8 cellular contexts compared by ENCODE assay signal in genomic region chr1:150549496-150550221, GRCh38. TPM values are rescaled to one million over a fixed set of nuclear protein-coding genes. Genes with fewer than 3 reads are reported as not detected.
DNase-seq lines count a peak whose midpoint lies in the region; ATAC-seq and TF ChIP-seq lines count a peak whose summit lies in the region.

No MANE protein-coding gene starts in this region.

- H3K9me3 ChIP-seq in CD8-positive, alpha-beta memory T cell (ENCODE audit: low read length), result no peaks in the 10 kb centered on the region
- H3K9me3 ChIP-seq in T-helper 17 cell (ENCODE audit: control insufficient read depth, low read length, poor library complexity, severe bottlenecking), result no peaks in the 10 kb centered on the region
- no peaks in the 10 kb centered on the region for H3K9me3 ChIP-seq in ovary

- peaks cover 11 to 31% (median 14%) of the 10 kb centered on the region in 3 donors for H3K4me1 Mint-ChIP-seq in CD8-positive, alpha-beta memory T cell
- peaks cover 13% of the 10 kb centered on the region for H3K4me1 Mint-ChIP-seq in T-helper 17 cell

- no peaks in the 10 kb centered on the region for H3K27me3 ChIP-seq in CD8-positive, alpha-beta memory T cell (ENCODE audit: insufficient read depth, low read length, poor library complexity, severe bottlenecking)
- H3K27me3 ChIP-seq in foreskin keratinocyte (peaks cover 7% of the 10 kb centered on the region), ovary (no peaks in the 10 kb centered on the region)

- H3K4me3 ChIP-seq in CD8-positive, alpha-beta memory T cell (ENCODE audit: low read length), result peak overlapping the region; percentile 22
- peak overlapping the region; percentile 59 for H3K4me3 ChIP-seq in ovary

- peak overlapping the region; percentile 66 to 88 (median 77) for H3K4me3 Mint-ChIP-seq in CD8-positive, alpha-beta memory T cell
- H3K4me3 Mint-ChIP-seq in T-helper 17 cell, result peak overlapping the region; percentile 87

- H3K36me3 Mint-ChIP-seq in CD8-positive, alpha-beta memory T cell, result no peaks in the 10 kb centered on the region
- H3K36me3 Mint-ChIP-seq in T-helper 17 cell (ENCODE audit: low read depth), result no peaks in the 10 kb centered on the region

- H3K27me3 Mint-ChIP-seq in CD8-positive, alpha-beta memory T cell, result peaks cover 23 to 24% of the 10 kb centered on the region in 2 donors
- H3K27me3 Mint-ChIP-seq in T-helper 17 cell, result peaks cover 15% of the 10 kb centered on the region

- H3K36me3 ChIP-seq in CD8-positive, alpha-beta memory T cell (ENCODE audit: insufficient read depth, low read length), result no peaks in the 10 kb centered on the region
- H3K36me3 ChIP-seq in ovary, result no peaks in the 10 kb centered on the region

- no peak for ATAC-seq in T-helper 17 cell
- no peak for ATAC-seq in foreskin keratinocyte
- no peak for ATAC-seq in HG03469 (IDR thresholded peaks at IDR 0.05; ENCODE audit: unreplicated experiment)

- H3K27ac ChIP-seq in CD8-positive, alpha-beta memory T cell (ENCODE audit: low read depth, low read length), result peak overlapping the region; percentile 67
- H3K27ac ChIP-seq in foreskin keratinocyte, result no peak overlapping the region
- H3K27ac ChIP-seq in ovary, result peak overlapping the region; percentile 89 to 92
- no peak overlapping the region for H3K27ac ChIP-seq in caudate nucleus (ENCODE audit: low read depth, low read length)

- TF ChIP-seq CTCF in foreskin keratinocyte (conservative IDR thresholded peaks at IDR 0.05), result peak; percentile 60
- TF ChIP-seq CTCF in ovary (IDR thresholded peaks at IDR 0.05), result peak in 1 of 3 donors; percentile 9

- DNase-seq in CD8-positive, alpha-beta memory T cell, result no peak
- DNase-seq in T-helper 17 cell, result no peak
- no peak for DNase-seq in foreskin keratinocyte
- peak; percentile 62 to 74 (median 69) for DNase-seq in ovary
- no peak for DNase-seq in caudate nucleus (lab: John Stamatoyannopoulos, UW)
- DNase-seq in NCI-H82 (lab: John Stamatoyannopoulos, UW), result no peak
- no peak for DNase-seq in NCI-H345 (lab: John Stamatoyannopoulos, UW)

- no peak overlapping the region for H3K27ac Mint-ChIP-seq in CD8-positive, alpha-beta memory T cell
- no peak overlapping the region for H3K27ac Mint-ChIP-seq in T-helper 17 cell

- CTCF ChIA-PET in CD8-positive, alpha-beta memory T cell (lab: Charles Lee), result interaction anchor here (4.5 kb wide), 1 partner anchor 11 kb away, joined by 40 read pairs; no protein-coding TSS in a partner anchor

- POLR2A ChIA-PET in CD8-positive, alpha-beta memory T cell (lab: Charles Lee), result interaction anchor here (1.0 to 3.7 kb wide), 2 partner anchors 11 to 18 kb away, joined by 3 to 15 read pairs; no protein-coding TSS in a partner anchor

- peak; percentile 49 for TF ChIP-seq POLR2A in ovary (IDR thresholded peaks at IDR 0.05)

- WGBS in ovary, 3 donors, result 3 to 10% (median 10%) methylated on average over 36 to 43 of the region's 43 CpGs

- intact Hi-C loops in ovary (cut with DNase I), result loop anchor here in 3 of 4 donors (10.0 kb wide), 3 partner anchors 75 to 265 kb away; partner anchors contain the start of genes ENSA (in 1 of the 3) and GOLPH3L (in 1 of the 3)

- no peaks in the 10 kb centered on the region for H3K9me3 Mint-ChIP-seq in CD8-positive, alpha-beta memory T cell

- TF ChIP-seq EP300 in ovary (IDR thresholded peaks at IDR 0.05), result no peak

- H3K4me1 ChIP-seq in CD8-positive, alpha-beta memory T cell (ENCODE audit: insufficient read depth, low read length), result peaks cover 7% of the 10 kb centered on the region
- H3K4me1 ChIP-seq in foreskin keratinocyte, result no peaks in the 10 kb centered on the region
- peaks cover 16% of the 10 kb centered on the region for H3K4me1 ChIP-seq in ovary (ENCODE audit: insufficient read depth)

RNA-seq across cellular contexts. Expression of gene ADAMTSL4, which starts 0.5 kb away (rescaled TPM):
- under 1 TPM; 0.22 to 0.31 TPM for total RNA-seq in CD8-positive, alpha-beta memory T cell
- polyA plus RNA-seq in CD8-positive, alpha-beta memory T cell, result not detected
- total RNA-seq in T-helper 17 cell, result 1 to 10 TPM in 1 of 2 donors, under 1 TPM in 1; 0.39 to 1.6 TPM
- total RNA-seq in foreskin keratinocyte, result 0.65 and 1.6 TPM in 2 replicates
- 1.3 and 2.1 TPM in 2 replicates for polyA plus RNA-seq in foreskin keratinocyte
- 10 to 100 TPM; 11.6 to 86.6 (median 22.5) TPM for total RNA-seq in ovary
- 10 to 100 TPM in 1 of 2 donors, 1 to 10 TPM in 1; 8.8 to 12.1 TPM for polyA plus RNA-seq in ovary

RNA-seq across cellular contexts. Expression of gene MCL1, which starts 29.8 kb away (rescaled TPM):
- 100 to 1,000 TPM; 211 to 216 TPM for total RNA-seq in CD8-positive, alpha-beta memory T cell
- 168 TPM for polyA plus RNA-seq in CD8-positive, alpha-beta memory T cell
- total RNA-seq in T-helper 17 cell (1,000 to 10,000 TPM in 1 of 2 donors, 100 to 1,000 TPM in 1; 776 to 1,091 TPM), foreskin keratinocyte (180 and 202 TPM in 2 replicates), ovary (100 to 1,000 TPM in 6 of 7 donors, 10 to 100 TPM in 1; 91.1 to 280 (median 145) TPM)
- polyA plus RNA-seq in foreskin keratinocyte (81.0 and 98.8 TPM in 2 replicates), ovary (100 to 1,000 TPM in 1 of 2 donors, 10 to 100 TPM in 1; 74.2 to 209 TPM)

RNA-seq across cellular contexts. Expression of gene FALEC, which starts 34.1 kb away (rescaled TPM):
- total RNA-seq in CD8-positive, alpha-beta memory T cell, result not detected
- polyA plus RNA-seq in CD8-positive, alpha-beta memory T cell, result not detected
- 1 to 10 TPM in 1 of 2 donors, not detected in 1; 1.1 TPM for total RNA-seq in T-helper 17 cell
- not detected in 2 replicates for total RNA-seq in foreskin keratinocyte
- polyA plus RNA-seq in foreskin keratinocyte, result 0.13 and 0.16 TPM in 2 replicates
- 1 to 10 TPM in 1 of 7 donors, under 1 TPM in 2, not detected in 4; 0.69 to 1.7 (median 0.86) TPM for total RNA-seq in ovary
- under 1 TPM in 1 of 2 donors, not detected in 1; 0.51 TPM for polyA plus RNA-seq in ovary

RNA-seq across cellular contexts. Expression of gene ECM1, which starts 41.8 kb away (rescaled TPM):
- total RNA-seq in CD8-positive, alpha-beta memory T cell, result 1 to 10 TPM; 1.3 to 1.5 TPM
- polyA plus RNA-seq in CD8-positive, alpha-beta memory T cell, result 0.09 TPM
- total RNA-seq in T-helper 17 cell, result under 1 TPM; 0.25 to 0.70 TPM
- total RNA-seq in foreskin keratinocyte, result 59.5 and 73.1 TPM in 2 replicates
- 87.6 and 100 TPM in 2 replicates for polyA plus RNA-seq in foreskin keratinocyte
- 10 to 100 TPM in 1 of 7 donors, 1 to 10 TPM in 6; 1.8 to 11.0 (median 6.2) TPM for total RNA-seq in ovary
- 10 to 100 TPM in 1 of 2 donors, 1 to 10 TPM in 1; 4.3 to 16.7 TPM for polyA plus RNA-seq in ovary

Comparison
In these comparisons a context has a peak if more than half of its experiments do, and no peak if none do; other contexts are left out.
1. DNase-seq: peak in ovary (5 of 5); none in CD8-positive, alpha-beta memory T cell (0 of 5), T-helper 17 cell (0 of 3), foreskin keratinocyte (0 of 2), caudate nucleus (0 of 61), NCI-H82 (single experiment) and NCI-H345 (single experiment).
2. H3K27ac ChIP-seq: peak in CD8-positive, alpha-beta memory T cell (single experiment) and ovary (2 of 2); none in foreskin keratinocyte (single experiment) and caudate nucleus (single experiment).